32 cellular contexts compared by ENCODE assay signal in genomic region chr9:69504058-69504457, GRCh38.
"Had no signal": no experiment of that assay in that cellular context is flagged by ENCODE, and none has a peak within 500 bp of the region (broad histone marks: within the 10 kb centered on the region; RNA-seq: fewer than 3 reads in every experiment).

No MANE protein-coding gene starts in this region.

- ATAC-seq: activated CD8-positive, alpha-beta T cell treated with anti-CD3 and anti-CD28 coated beads for 36 hours; activated naive CD4-positive, alpha-beta T cell treated with anti-CD3 and anti-CD28 coated beads, Interleukin-2, amount 50 U/mL, for 72 hours; activated T-cell treated with anti-CD3 and anti-CD28 coated beads, Interleukin-2, amount 50 U/mL, for 4 hours; activated T-cell treated with anti-CD3 and anti-CD28 coated beads, Interleukin-2, amount 50 U/mL, for 72 hours; activated T-helper 17 cell treated with anti-CD3 and anti-CD28 coated beads, Interleukin-2, amount 50 U/mL, for 72 hours had no signal

- H3K9me3 Mint-ChIP-seq: activated B cell treated with CpG ODN at 0.5 μM for 24 hours; activated CD4-positive, alpha-beta memory T cell treated with anti-CD3 and anti-CD28 coated beads for 36 hours; activated CD4-positive, alpha-beta T cell treated with anti-CD3 and anti-CD28 coated beads, Interleukin-2, amount 10 ng/mL, durations not matched to agents 24 days and 14 days; activated CD8-positive, alpha-beta T cell treated with anti-CD3 and anti-CD28 coated beads for 36 hours; activated naive CD4-positive, alpha-beta T cell treated with anti-CD3 and anti-CD28 coated beads for 36 hours; activated T-cell treated with anti-CD3 and anti-CD28 coated beads, Interleukin-2, amount 50 U/mL, for 4 hours; activated T-cell treated with anti-CD3 and anti-CD28 coated beads, Interleukin-2, amount 50 U/mL, for 72 hours; activated T-helper 1 cell treated with anti-CD3 and anti-CD28 coated beads, Interleukin-12 subunit alpha, Interleukin-12 subunit beta, Interleukin-2, Interleukin-4 antibody, amounts not matched to agents 30 ng/mL and 10 ng/mL and 1 ng/mL, durations not matched to agents 14 hours and 24 hours and 36 hours; activated T-helper 17 cell treated with anti-CD3 and anti-CD28 coated beads, Interleukin-2, amount 50 U/mL, for 72 hours had no signal

- H3K9me3 ChIP-seq: adrenal gland, breast epithelium had no signal

- H3K4me1 ChIP-seq: adrenal gland, breast epithelium had no signal

- H3K27ac ChIP-seq: adrenal gland, brain microvascular endothelial cell, breast epithelium had no signal

- H3K36me3 Mint-ChIP-seq: activated CD4-positive, alpha-beta memory T cell treated with anti-CD3 and anti-CD28 coated beads for 36 hours; activated naive CD8-positive, alpha-beta T cell treated with anti-CD3 and anti-CD28 coated beads for 36 hours had no signal

- H3K27me3 Mint-ChIP-seq: activated B cell treated with CpG ODN at 0.5 μM for 24 hours; activated CD4-positive, alpha-beta memory T cell treated with anti-CD3 and anti-CD28 coated beads for 36 hours; activated CD4-positive, alpha-beta T cell treated with anti-CD3 and anti-CD28 coated beads, Interleukin-2, amount 10 ng/mL, durations not matched to agents 24 days and 14 days; activated CD8-positive, alpha-beta T cell treated with anti-CD3 and anti-CD28 coated beads for 36 hours; activated naive CD8-positive, alpha-beta T cell treated with anti-CD3 and anti-CD28 coated beads for 36 hours; activated T-helper 17 cell treated with anti-CD3 and anti-CD28 coated beads, Interleukin-2, amount 50 U/mL, for 72 hours had no signal

- H3K36me3 ChIP-seq: adrenal gland, brain microvascular endothelial cell, breast epithelium had no signal

- H3K27ac Mint-ChIP-seq: activated B cell treated with CpG ODN at 0.5 μM for 24 hours; activated CD4-positive, alpha-beta memory T cell treated with anti-CD3 and anti-CD28 coated beads for 36 hours; activated CD8-positive, alpha-beta T cell treated with anti-CD3 and anti-CD28 coated beads for 36 hours; activated naive CD4-positive, alpha-beta T cell treated with anti-CD3 and anti-CD28 coated beads for 36 hours; activated naive CD8-positive, alpha-beta T cell treated with anti-CD3 and anti-CD28 coated beads for 36 hours; activated T-cell treated with anti-CD3 and anti-CD28 coated beads, Interleukin-2, amount 50 U/mL, for 72 hours; activated T-helper 17 cell treated with anti-CD3 and anti-CD28 coated beads, Interleukin-2, amount 50 U/mL, for 72 hours had no signal

- H3K4me3 ChIP-seq: adrenal gland, breast epithelium had no signal

- H3K27me3 ChIP-seq: adrenal gland, brain microvascular endothelial cell, breast epithelium had no signal

- H3K4me3 Mint-ChIP-seq: activated B cell treated with CpG ODN at 0.5 μM for 24 hours; activated CD4-positive, alpha-beta memory T cell treated with anti-CD3 and anti-CD28 coated beads for 36 hours; activated CD8-positive, alpha-beta T cell treated with anti-CD3 and anti-CD28 coated beads for 36 hours; activated naive CD4-positive, alpha-beta T cell treated with anti-CD3 and anti-CD28 coated beads for 36 hours; activated naive CD8-positive, alpha-beta T cell treated with anti-CD3 and anti-CD28 coated beads for 36 hours; activated T-cell treated with anti-CD3 and anti-CD28 coated beads, Interleukin-2, amount 50 U/mL, for 4 hours; activated T-cell treated with anti-CD3 and anti-CD28 coated beads, Interleukin-2, amount 50 U/mL, for 72 hours; activated T-helper 1 cell treated with anti-CD3 and anti-CD28 coated beads, Interleukin-12 subunit alpha, Interleukin-12 subunit beta, Interleukin-2, Interleukin-4 antibody, amounts not matched to agents 30 ng/mL and 10 ng/mL and 1 ng/mL, durations not matched to agents 14 hours and 24 hours and 36 hours had no signal

- FAIRE-seq: colon, TTC549 had no signal

- DNase-seq: activated B cell treated with CpG ODN at 0.5 μM for 24 hours; activated CD4-positive, alpha-beta memory T cell treated with anti-CD3 and anti-CD28 coated beads for 36 hours; activated CD4-positive, alpha-beta T cell treated with anti-CD3 and anti-CD28 coated beads for 4 hours; activated CD4-positive, alpha-beta T cell treated with anti-CD3 and anti-CD28 coated beads, Interleukin-2, amount 10 ng/mL, durations not matched to agents 24 days and 14 days; activated CD4-positive, alpha-beta T cell treated with anti-CD3 and anti-CD28 coated beads, Interleukin-2, amount 50 U/mL, for 1 hour; activated CD4-positive, alpha-beta T cell treated with anti-CD3 and anti-CD28 coated beads, Interleukin-2, amount 50 U/mL, for 4 hours; activated CD4-positive, CD25-positive, alpha-beta regulatory T cell treated with anti-CD3 and anti-CD28 coated beads, Interleukin-2, amount 50 U/mL, for 72 hours; activated CD8-positive, alpha-beta T cell treated with anti-CD3 and anti-CD28 coated beads for 36 hours; activated effector memory CD4-positive, alpha-beta T cell treated with anti-CD3 and anti-CD28 coated beads, Interleukin-2, amount 50 U/mL, for 16 hours; activated gamma-delta T cell treated with Interleukin-2 at 50 U/mL for 16 hours; activated naive CD4-positive, alpha-beta T cell; activated naive CD4-positive, alpha-beta T cell treated with anti-CD3 and anti-CD28 coated beads for 36 hours; activated naive CD4-positive, alpha-beta T cell treated with anti-CD3 and anti-CD28 coated beads, Interleukin-2, amount 50 U/mL, for 16 hours; activated naive CD8-positive, alpha-beta T cell treated with anti-CD3 and anti-CD28 coated beads for 36 hours; activated T-cell treated with anti-CD3 and anti-CD28 coated beads for 4 hours; activated T-cell treated with anti-CD3 and anti-CD28 coated beads, Interleukin-2, amount 50 U/mL, for 1 hour; activated T-cell treated with anti-CD3 and anti-CD28 coated beads, Interleukin-2, amount 50 U/mL, for 4 hours; activated T-cell treated with anti-CD3 and anti-CD28 coated beads, Interleukin-2, amount 50 U/mL, for 72 hours; adrenal gland; amniotic stem cell; aorta; brain microvascular endothelial cell; central memory CD4-positive, alpha-beta T cell; SW 1271; T-helper 1 cell; T-helper 9 cell had no signal

- H3K4me1 Mint-ChIP-seq: activated B cell treated with CpG ODN at 0.5 μM for 24 hours; activated naive CD8-positive, alpha-beta T cell treated with anti-CD3 and anti-CD28 coated beads for 36 hours had no signal
